ENCODE assay signal across 17 cellular contexts in genomic region chr6:32271427-32271826, GRCh38. TPM values are rescaled to one million over a fixed set of nuclear protein-coding genes. Genes with fewer than 3 reads are reported as not detected.
DNase-seq lines count a peak whose midpoint lies in the region; ATAC-seq and TF ChIP-seq lines count a peak whose summit lies in the region.
"Had no signal": no experiment of that assay in that cellular context is flagged by ENCODE, and none has a peak within 500 bp of the region (broad histone marks: within the 10 kb centered on the region; RNA-seq: fewer than 3 reads in every experiment).

No MANE protein-coding gene starts in this region.

- in situ Hi-C loops in brain microvascular endothelial cell (cut with HindIII; ENCODE audit: low pct_ligation_motif_present, low sequenced_read_pairs), result no loop called here

- H3K36me3 ChIP-seq in brain microvascular endothelial cell (replicated peaks), result no peaks in the 10 kb centered on the region

- H3K36me3 Mint-ChIP-seq in IgD-negative memory B cell, result peaks cover 8% of the 10 kb centered on the region
- H3K36me3 Mint-ChIP-seq in T-helper 1 cell treated with Interleukin-12 subunit alpha and Interleukin-12 subunit beta and Interleukin-4 antibody, amounts not matched to agents 30 μg/mL and 1 μg/mL, for 36 hours (ENCODE audit: low read depth), result peaks cover 8% of the 10 kb centered on the region

- H3K4me3 Mint-ChIP-seq in IgD-negative memory B cell, result peak overlapping the region; percentile 8 to 84 (median 46)
- H3K4me3 Mint-ChIP-seq in T-helper 1 cell treated with Interleukin-12 subunit alpha and Interleukin-12 subunit beta and Interleukin-4 antibody, amounts not matched to agents 30 μg/mL and 1 μg/mL, for 36 hours, result peak overlapping the region; percentile 49

- DNase-seq in SIG-M5 treated with dmso at 0.1 percent for 504 hours (lab: John Stamatoyannopoulos, UW; ENCODE audit: unreplicated experiment), result peak; percentile 35
- DNase-seq in SIG-M5 (lab: John Stamatoyannopoulos, UW), result no peak
- DNase-seq in midbrain (lab: John Stamatoyannopoulos, UW), result peak; percentile 5
- no peak for DNase-seq in brain microvascular endothelial cell
- DNase-seq in SHP77 treated with DMSO at 0.1 percent for 48 hours (lab: John Stamatoyannopoulos, UW), result no peak
- DNase-seq: activated effector memory CD4-positive, alpha-beta T cell treated with anti-CD3 and anti-CD28 coated beads, Interleukin-2, amount 50 U/mL, for 16 hours; body of pancreas; NCI-H1930; NCI-H69; posterior cingulate gyrus; stimulated activated CD4-positive, alpha-beta T cell treated with anti-CD3 and anti-CD28 coated beads, Interleukin-12 subunit alpha, Interleukin-12 subunit beta, amount 100 ng/mL, for 4 hours; T-helper 9 cell had no signal

- no peak for ATAC-seq in HG03378 (IDR thresholded peaks at IDR 0.05; ENCODE audit: unreplicated experiment)
- ATAC-seq: body of pancreas had no signal

- H3K27me3 ChIP-seq in brain microvascular endothelial cell (replicated peaks), result no peaks in the 10 kb centered on the region
- H3K27me3 ChIP-seq: body of pancreas, hepatocyte had no signal

- H3K27me3 Mint-ChIP-seq in IgD-negative memory B cell, result peaks cover 2% of the 10 kb centered on the region
- H3K27me3 Mint-ChIP-seq in T-helper 1 cell treated with Interleukin-12 subunit alpha and Interleukin-12 subunit beta and Interleukin-4 antibody, amounts not matched to agents 30 μg/mL and 1 μg/mL, for 36 hours (ENCODE audit: low read depth), result peaks cover 10% of the 10 kb centered on the region

- TF ChIP-seq CTCF in brain microvascular endothelial cell (IDR thresholded peaks at IDR 0.05; ENCODE audit: low read depth, low read length, missing control alignments), result no peak

- H3K4me3 ChIP-seq in brain microvascular endothelial cell (ENCODE audit: low read depth, low read length), result no peak overlapping the region
- H3K4me3 ChIP-seq: body of pancreas, hepatocyte had no signal

- H3K27ac Mint-ChIP-seq in IgD-negative memory B cell, result peak overlapping the region; percentile 42 to 91 (median 84)
- peak overlapping the region; percentile 53 for H3K27ac Mint-ChIP-seq in T-helper 1 cell treated with Interleukin-12 subunit alpha and Interleukin-12 subunit beta and Interleukin-4 antibody, amounts not matched to agents 30 μg/mL and 1 μg/mL, for 36 hours

- peaks cover 2 to 6% (median 5%) of the 10 kb centered on the region in 3 donors for H3K9me3 Mint-ChIP-seq in IgD-negative memory B cell
- H3K9me3 Mint-ChIP-seq in T-helper 1 cell treated with Interleukin-12 subunit alpha and Interleukin-12 subunit beta and Interleukin-4 antibody, amounts not matched to agents 30 μg/mL and 1 μg/mL, for 36 hours, result peaks cover 15% of the 10 kb centered on the region

- H3K27ac ChIP-seq in brain microvascular endothelial cell, result no peak overlapping the region
- H3K27ac ChIP-seq: 22Rv1, body of pancreas, hepatocyte had no signal

- H3K4me1 Mint-ChIP-seq in IgD-negative memory B cell, result peaks cover 44 to 51% (median 48%) of the 10 kb centered on the region in 3 donors
- peaks cover 19% of the 10 kb centered on the region for H3K4me1 Mint-ChIP-seq in T-helper 1 cell treated with Interleukin-12 subunit alpha and Interleukin-12 subunit beta and Interleukin-4 antibody, amounts not matched to agents 30 μg/mL and 1 μg/mL, for 36 hours (ENCODE audit: low read depth)

RNA-seq across cellular contexts. Expression of gene NOTCH4, which starts 47.6 kb away (rescaled TPM):
- polyA plus RNA-seq in IgD-negative memory B cell, result 4.9 TPM

Comparison
In these comparisons a context has a peak if more than half of its experiments do, and no peak if none do; other contexts are left out.
1. DNase-seq: peak in SIG-M5 treated with dmso at 0.1 percent for 504 hours (single experiment) and midbrain (single experiment); none in SIG-M5 (single experiment), brain microvascular endothelial cell (single experiment) and SHP77 treated with DMSO at 0.1 percent for 48 hours (single experiment).